ENCODE assay signal across 1 cellular context in the genomic region with DNA sequence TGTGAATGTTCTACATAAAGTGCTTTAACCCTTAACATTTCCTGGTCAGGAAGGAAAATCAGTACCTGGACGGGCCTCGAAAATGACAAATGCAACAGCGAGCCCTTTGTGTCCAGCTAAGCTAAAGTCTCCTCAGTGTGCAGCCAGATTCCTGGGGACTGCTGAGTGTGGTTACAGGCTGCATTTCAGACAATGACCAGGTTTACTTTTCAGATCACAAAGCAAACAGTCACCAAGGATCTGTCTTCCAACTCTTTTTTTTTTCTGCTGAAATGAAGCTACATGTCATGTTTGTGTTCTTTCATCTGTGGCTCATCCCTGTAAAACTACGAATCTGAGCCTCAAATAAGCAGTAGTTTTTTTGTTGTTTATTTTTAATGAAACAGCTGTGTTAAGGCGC.
TF ChIP-seq lines count a peak whose summit lies in the region.

No MANE protein-coding gene starts in this region.

TF ChIP-seq in HepG2, 621 proteins besides CTCF, POLR2A, EP300 and RAD21 (continued from another document and continues in another):
- TF ChIP-seq ZNF646 (CRISPR knock-in tag; IDR thresholded peaks at IDR 0.05) (0 out of 2 replicates have a peak, but pooled peaks have one; percentile 42), ZNF792 (CRISPR knock-in tag; IDR thresholded peaks at IDR 0.05) (peak; percentile 22; the same call in 1 of the 2 replicates), ZKSCAN1 (IDR thresholded peaks at IDR 0.05; ENCODE audit: low read length) (no peak), RXRB (CRISPR knock-in tag; IDR thresholded peaks at IDR 0.05; ENCODE audit: borderline replicate concordance) (0 out of 2 replicates have a peak, but pooled peaks have one; percentile 9), SAP130 (CRISPR knock-in tag; IDR thresholded peaks at IDR 0.05; ENCODE audit: low read depth) (peak; percentile 50; the same call in 1 of the 2 replicates), ATM (IDR thresholded peaks at IDR 0.05; ENCODE audit: borderline replicate concordance) (no peak), FOXA1 (IDR thresholded peaks at IDR 0.05) (no peak), FOXA1 (CRISPR knock-in tag; IDR thresholded peaks at IDR 0.05) (peak; percentile 80), ZNF20 (CRISPR knock-in tag; IDR thresholded peaks at IDR 0.05) (no peak), ZNF576 (CRISPR knock-in tag; IDR thresholded peaks at IDR 0.05) (no peak), TIGD3 (CRISPR knock-in tag; IDR thresholded peaks at IDR 0.05; ENCODE audit: borderline replicate concordance) (no peak), HDAC1 (CRISPR knock-in tag; IDR thresholded peaks at IDR 0.05) (peak; percentile 43; the same call in 1 of the 2 replicates), CEBPG (CRISPR knock-in tag; IDR thresholded peaks at IDR 0.05) (0 out of 2 replicates have a peak, but pooled peaks have one; percentile 7), TEAD3 (CRISPR knock-in tag; optimal IDR thresholded peaks at IDR 0.05; ENCODE audit: borderline replicate concordance) (peak; percentile 58), ZNF331 (CRISPR knock-in tag; IDR thresholded peaks at IDR 0.05) (peak; percentile 24; the same call in 1 of the 2 replicates), NR3C1 (CRISPR knock-in tag; IDR thresholded peaks at IDR 0.05) (no peak), SOX6 (IDR thresholded peaks at IDR 0.05) (no peak), SOX6 (CRISPR knock-in tag; IDR thresholded peaks at IDR 0.05) (peak; percentile 85), ATF3 (CRISPR knock-in tag; IDR thresholded peaks at IDR 0.05) (no peak), TMF1 (CRISPR knock-in tag; IDR thresholded peaks at IDR 0.05; ENCODE audit: low read depth) (no peak), ZBTB26 (CRISPR knock-in tag; IDR thresholded peaks at IDR 0.05; ENCODE audit: borderline replicate concordance) (no peak), REPIN1 (CRISPR knock-in tag; IDR thresholded peaks at IDR 0.05; ENCODE audit: borderline replicate concordance, low read depth) (0 out of 2 replicates have a peak, but pooled peaks have one; percentile 47), PAX8 (CRISPR knock-in tag; IDR thresholded peaks at IDR 0.05; ENCODE audit: borderline replicate concordance) (no peak), ZNF564 (CRISPR knock-in tag; IDR thresholded peaks at IDR 0.05) (0 out of 2 replicates have a peak, but pooled peaks have one; percentile 57), ZNF362 (CRISPR knock-in tag; IDR thresholded peaks at IDR 0.05; ENCODE audit: borderline replicate concordance) (peak; percentile 94), HDAC2 (CRISPR knock-in tag; IDR thresholded peaks at IDR 0.05) (peak; percentile 39; the same call in 1 of the 2 replicates), ARID5B (CRISPR knock-in tag; IDR thresholded peaks at IDR 0.05) (peak; percentile 70; the same call in 1 of the 2 replicates), FOXA3 (CRISPR knock-in tag; IDR thresholded peaks at IDR 0.05) (peak; percentile 78)
- TF ChIP-seq, protein P1, sequence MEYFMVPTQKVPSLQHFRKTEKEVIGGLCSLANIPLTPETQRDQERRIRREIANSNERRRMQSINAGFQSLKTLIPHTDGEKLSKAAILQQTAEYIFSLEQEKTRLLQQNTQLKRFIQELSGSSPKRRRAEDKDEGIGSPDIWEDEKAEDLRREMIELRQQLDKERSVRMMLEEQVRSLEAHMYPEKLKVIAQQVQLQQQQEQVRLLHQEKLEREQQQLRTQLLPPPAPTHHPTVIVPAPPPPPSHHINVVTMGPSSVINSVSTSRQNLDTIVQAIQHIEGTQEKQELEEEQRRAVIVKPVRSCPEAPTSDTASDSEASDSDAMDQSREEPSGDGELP (IDR thresholded peaks at IDR 0.05; ENCODE audit: borderline replicate concordance, low read depth), result peak; percentile 48; the same call in 1 of the 2 replicates
- TF ChIP-seq, protein P2, sequence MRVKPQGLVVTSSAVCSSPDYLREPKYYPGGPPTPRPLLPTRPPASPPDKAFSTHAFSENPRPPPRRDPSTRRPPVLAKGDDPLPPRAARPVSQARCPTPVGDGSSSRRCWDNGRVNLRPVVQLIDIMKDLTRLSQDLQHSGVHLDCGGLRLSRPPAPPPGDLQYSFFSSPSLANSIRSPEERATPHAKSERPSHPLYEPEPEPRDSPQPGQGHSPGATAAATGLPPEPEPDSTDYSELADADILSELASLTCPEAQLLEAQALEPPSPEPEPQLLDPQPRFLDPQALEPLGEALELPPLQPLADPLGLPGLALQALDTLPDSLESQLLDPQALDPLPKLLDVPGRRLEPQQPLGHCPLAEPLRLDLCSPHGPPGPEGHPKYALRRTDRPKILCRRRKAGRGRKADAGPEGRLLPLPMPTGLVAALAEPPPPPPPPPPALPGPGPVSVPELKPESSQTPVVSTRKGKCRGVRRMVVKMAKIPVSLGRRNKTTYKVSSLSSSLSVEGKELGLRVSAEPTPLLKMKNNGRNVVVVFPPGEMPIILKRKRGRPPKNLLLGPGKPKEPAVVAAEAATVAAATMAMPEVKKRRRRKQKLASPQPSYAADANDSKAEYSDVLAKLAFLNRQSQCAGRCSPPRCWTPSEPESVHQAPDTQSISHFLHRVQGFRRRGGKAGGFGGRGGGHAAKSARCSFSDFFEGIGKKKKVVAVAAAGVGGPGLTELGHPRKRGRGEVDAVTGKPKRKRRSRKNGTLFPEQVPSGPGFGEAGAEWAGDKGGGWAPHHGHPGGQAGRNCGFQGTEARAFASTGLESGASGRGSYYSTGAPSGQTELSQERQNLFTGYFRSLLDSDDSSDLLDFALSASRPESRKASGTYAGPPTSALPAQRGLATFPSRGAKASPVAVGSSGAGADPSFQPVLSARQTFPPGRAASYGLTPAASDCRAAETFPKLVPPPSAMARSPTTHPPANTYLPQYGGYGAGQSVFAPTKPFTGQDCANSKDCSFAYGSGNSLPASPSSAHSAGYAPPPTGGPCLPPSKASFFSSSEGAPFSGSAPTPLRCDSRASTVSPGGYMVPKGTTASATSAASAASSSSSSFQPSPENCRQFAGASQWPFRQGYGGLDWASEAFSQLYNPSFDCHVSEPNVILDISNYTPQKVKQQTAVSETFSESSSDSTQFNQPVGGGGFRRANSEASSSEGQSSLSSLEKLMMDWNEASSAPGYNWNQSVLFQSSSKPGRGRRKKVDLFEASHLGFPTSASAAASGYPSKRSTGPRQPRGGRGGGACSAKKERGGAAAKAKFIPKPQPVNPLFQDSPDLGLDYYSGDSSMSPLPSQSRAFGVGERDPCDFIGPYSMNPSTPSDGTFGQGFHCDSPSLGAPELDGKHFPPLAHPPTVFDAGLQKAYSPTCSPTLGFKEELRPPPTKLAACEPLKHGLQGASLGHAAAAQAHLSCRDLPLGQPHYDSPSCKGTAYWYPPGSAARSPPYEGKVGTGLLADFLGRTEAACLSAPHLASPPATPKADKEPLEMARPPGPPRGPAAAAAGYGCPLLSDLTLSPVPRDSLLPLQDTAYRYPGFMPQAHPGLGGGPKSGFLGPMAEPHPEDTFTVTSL (CRISPR knock-in tag; IDR thresholded peaks at IDR 0.05; ENCODE audit: borderline replicate concordance), result peak; percentile 34; the same call in 1 of the 2 replicates
- TF ChIP-seq, protein P3, sequence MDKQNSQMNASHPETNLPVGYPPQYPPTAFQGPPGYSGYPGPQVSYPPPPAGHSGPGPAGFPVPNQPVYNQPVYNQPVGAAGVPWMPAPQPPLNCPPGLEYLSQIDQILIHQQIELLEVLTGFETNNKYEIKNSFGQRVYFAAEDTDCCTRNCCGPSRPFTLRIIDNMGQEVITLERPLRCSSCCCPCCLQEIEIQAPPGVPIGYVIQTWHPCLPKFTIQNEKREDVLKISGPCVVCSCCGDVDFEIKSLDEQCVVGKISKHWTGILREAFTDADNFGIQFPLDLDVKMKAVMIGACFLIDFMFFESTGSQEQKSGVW (CRISPR knock-in tag; IDR thresholded peaks at IDR 0.05; ENCODE audit: borderline replicate concordance), result no peak
